1 cellular context compared by ENCODE assay signal in the genomic region with DNA sequence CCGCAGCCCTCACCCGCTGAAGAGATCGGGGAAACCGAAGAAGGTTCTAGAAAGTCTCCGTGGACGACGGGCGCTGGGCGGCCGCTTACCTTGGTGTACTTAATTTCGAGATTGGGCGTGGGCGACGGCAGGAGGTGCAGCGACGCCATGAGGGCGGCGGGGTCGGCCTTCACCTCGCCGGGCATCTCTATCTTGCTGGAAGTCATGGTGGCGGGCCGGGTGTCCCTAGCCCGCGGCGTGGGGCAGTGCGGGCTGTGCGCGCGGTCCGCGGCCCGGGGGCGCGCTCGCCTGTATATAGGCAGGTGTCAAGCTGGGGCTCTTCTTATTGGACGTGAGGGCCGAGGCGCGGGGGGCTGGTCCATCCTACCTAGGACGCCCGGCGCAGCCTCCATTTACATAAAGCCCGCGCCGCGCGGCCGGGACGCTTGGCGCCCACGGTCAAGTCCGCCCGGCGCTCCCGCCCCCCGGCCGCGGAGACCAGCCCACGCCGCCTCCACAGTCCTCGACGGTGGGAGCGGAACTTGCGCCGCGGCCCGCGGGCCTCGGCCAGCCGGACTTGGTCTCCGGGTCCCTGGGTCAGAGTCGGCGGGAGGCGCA.
TF ChIP-seq lines count a peak whose summit lies in the region.

A gene (minus strand): TSS at position 267 of the 597 bp plus-strand sequence. CDS start 61 bp downstream, at position 206.

TF ChIP-seq in K562, 482 proteins besides CTCF, POLR2A, EP300 and RAD21 (continued from another document and continues in another):
- TF ChIP-seq, protein P1, sequence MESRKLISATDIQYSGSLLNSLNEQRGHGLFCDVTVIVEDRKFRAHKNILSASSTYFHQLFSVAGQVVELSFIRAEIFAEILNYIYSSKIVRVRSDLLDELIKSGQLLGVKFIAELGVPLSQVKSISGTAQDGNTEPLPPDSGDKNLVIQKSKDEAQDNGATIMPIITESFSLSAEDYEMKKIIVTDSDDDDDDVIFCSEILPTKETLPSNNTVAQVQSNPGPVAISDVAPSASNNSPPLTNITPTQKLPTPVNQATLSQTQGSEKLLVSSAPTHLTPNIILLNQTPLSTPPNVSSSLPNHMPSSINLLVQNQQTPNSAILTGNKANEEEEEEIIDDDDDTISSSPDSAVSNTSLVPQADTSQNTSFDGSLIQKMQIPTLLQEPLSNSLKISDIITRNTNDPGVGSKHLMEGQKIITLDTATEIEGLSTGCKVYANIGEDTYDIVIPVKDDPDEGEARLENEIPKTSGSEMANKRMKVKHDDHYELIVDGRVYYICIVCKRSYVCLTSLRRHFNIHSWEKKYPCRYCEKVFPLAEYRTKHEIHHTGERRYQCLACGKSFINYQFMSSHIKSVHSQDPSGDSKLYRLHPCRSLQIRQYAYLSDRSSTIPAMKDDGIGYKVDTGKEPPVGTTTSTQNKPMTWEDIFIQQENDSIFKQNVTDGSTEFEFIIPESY (CRISPR knock-in tag; IDR thresholded peaks at IDR 0.05): peak; percentile 55; the same call in 1 of the 2 replicates
- TF ChIP-seq, protein P2, sequence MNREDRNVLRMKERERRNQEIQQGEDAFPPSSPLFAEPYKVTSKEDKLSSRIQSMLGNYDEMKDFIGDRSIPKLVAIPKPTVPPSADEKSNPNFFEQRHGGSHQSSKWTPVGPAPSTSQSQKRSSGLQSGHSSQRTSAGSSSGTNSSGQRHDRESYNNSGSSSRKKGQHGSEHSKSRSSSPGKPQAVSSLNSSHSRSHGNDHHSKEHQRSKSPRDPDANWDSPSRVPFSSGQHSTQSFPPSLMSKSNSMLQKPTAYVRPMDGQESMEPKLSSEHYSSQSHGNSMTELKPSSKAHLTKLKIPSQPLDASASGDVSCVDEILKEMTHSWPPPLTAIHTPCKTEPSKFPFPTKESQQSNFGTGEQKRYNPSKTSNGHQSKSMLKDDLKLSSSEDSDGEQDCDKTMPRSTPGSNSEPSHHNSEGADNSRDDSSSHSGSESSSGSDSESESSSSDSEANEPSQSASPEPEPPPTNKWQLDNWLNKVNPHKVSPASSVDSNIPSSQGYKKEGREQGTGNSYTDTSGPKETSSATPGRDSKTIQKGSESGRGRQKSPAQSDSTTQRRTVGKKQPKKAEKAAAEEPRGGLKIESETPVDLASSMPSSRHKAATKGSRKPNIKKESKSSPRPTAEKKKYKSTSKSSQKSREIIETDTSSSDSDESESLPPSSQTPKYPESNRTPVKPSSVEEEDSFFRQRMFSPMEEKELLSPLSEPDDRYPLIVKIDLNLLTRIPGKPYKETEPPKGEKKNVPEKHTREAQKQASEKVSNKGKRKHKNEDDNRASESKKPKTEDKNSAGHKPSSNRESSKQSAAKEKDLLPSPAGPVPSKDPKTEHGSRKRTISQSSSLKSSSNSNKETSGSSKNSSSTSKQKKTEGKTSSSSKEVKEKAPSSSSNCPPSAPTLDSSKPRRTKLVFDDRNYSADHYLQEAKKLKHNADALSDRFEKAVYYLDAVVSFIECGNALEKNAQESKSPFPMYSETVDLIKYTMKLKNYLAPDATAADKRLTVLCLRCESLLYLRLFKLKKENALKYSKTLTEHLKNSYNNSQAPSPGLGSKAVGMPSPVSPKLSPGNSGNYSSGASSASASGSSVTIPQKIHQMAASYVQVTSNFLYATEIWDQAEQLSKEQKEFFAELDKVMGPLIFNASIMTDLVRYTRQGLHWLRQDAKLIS (CRISPR knock-in tag; IDR thresholded peaks at IDR 0.05): 0 out of 2 replicates have a peak, but pooled peaks have one; percentile 69
- TF ChIP-seq THRAP3 (IDR thresholded peaks at IDR 0.05; ENCODE audit: borderline replicate concordance) (no peak), ZNF780A (CRISPR knock-in tag; IDR thresholded peaks at IDR 0.05) (0 out of 2 replicates have a peak, but pooled peaks have one; percentile 31), ZNF57 (CRISPR knock-in tag; IDR thresholded peaks at IDR 0.05) (no peak), PML (IDR thresholded peaks at IDR 0.05; ENCODE audit: low read length) (peak; percentile 58; the same call in 1 of the 2 replicates), ZFX (CRISPR knock-in tag; IDR thresholded peaks at IDR 0.05) (peak; percentile 77), POLR2AphosphoS5 (IDR thresholded peaks at IDR 0.05; ENCODE audit: control insufficient read depth, insufficient read depth, low read depth, low read length) (peak; percentile 76; the same call in 1 of the 2 replicates), MTA3 (IDR thresholded peaks at IDR 0.05; ENCODE audit: borderline replicate concordance) (peak; percentile 56), CREB1 (IDR thresholded peaks at IDR 0.05) (no peak; the same call in 1 of the 2 replicates), CREB1 (CRISPR knock-in tag; IDR thresholded peaks at IDR 0.05) (peak; percentile 39; the same call in 1 of the 2 replicates), DPF2 (IDR thresholded peaks at IDR 0.05) (no peak), RBBP5 (IDR thresholded peaks at IDR 0.05; ENCODE audit: borderline replicate concordance, insufficient read depth, low read length, poor library complexity, severe bottlenecking) (peak; percentile 94), SMARCC2 (IDR thresholded peaks at IDR 0.05; ENCODE audit: low read depth) (no peak), EGR1 (conservative IDR thresholded peaks at IDR 0.05) (peak; percentile 79), RBFOX2 (IDR thresholded peaks at IDR 0.05; ENCODE audit: low read depth, low read length) (peak; percentile 93), CXXC5 (CRISPR knock-in tag; IDR thresholded peaks at IDR 0.05) (peak; percentile 86), CREM (IDR thresholded peaks at IDR 0.05; ENCODE audit: low read depth) (peak; percentile 27; the same call in 1 of the 2 replicates), ZBTB1 (CRISPR knock-in tag; IDR thresholded peaks at IDR 0.05; ENCODE audit: borderline replicate concordance, low read depth) (no peak; the same call in 1 of the 2 replicates), HDAC2 (IDR thresholded peaks at IDR 0.05) (0 out of 2 replicates have a peak, but pooled peaks have one; percentile 26), FOXP1 (CRISPR knock-in tag; IDR thresholded peaks at IDR 0.05) (peak; percentile 9; the same call in 1 of the 2 replicates), KLF16 (IDR thresholded peaks at IDR 0.05) (0 out of 2 replicates have a peak, but pooled peaks have one; percentile 12), KDM1A (IDR thresholded peaks at IDR 0.05) (no peak)
- TF ChIP-seq, protein P3, sequence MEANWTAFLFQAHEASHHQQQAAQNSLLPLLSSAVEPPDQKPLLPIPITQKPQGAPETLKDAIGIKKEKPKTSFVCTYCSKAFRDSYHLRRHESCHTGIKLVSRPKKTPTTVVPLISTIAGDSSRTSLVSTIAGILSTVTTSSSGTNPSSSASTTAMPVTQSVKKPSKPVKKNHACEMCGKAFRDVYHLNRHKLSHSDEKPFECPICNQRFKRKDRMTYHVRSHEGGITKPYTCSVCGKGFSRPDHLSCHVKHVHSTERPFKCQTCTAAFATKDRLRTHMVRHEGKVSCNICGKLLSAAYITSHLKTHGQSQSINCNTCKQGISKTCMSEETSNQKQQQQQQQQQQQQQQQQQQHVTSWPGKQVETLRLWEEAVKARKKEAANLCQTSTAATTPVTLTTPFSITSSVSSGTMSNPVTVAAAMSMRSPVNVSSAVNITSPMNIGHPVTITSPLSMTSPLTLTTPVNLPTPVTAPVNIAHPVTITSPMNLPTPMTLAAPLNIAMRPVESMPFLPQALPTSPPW (CRISPR knock-in tag; IDR thresholded peaks at IDR 0.05): peak; percentile 41; the same call in 1 of the 2 replicates
- TF ChIP-seq, protein P4, sequence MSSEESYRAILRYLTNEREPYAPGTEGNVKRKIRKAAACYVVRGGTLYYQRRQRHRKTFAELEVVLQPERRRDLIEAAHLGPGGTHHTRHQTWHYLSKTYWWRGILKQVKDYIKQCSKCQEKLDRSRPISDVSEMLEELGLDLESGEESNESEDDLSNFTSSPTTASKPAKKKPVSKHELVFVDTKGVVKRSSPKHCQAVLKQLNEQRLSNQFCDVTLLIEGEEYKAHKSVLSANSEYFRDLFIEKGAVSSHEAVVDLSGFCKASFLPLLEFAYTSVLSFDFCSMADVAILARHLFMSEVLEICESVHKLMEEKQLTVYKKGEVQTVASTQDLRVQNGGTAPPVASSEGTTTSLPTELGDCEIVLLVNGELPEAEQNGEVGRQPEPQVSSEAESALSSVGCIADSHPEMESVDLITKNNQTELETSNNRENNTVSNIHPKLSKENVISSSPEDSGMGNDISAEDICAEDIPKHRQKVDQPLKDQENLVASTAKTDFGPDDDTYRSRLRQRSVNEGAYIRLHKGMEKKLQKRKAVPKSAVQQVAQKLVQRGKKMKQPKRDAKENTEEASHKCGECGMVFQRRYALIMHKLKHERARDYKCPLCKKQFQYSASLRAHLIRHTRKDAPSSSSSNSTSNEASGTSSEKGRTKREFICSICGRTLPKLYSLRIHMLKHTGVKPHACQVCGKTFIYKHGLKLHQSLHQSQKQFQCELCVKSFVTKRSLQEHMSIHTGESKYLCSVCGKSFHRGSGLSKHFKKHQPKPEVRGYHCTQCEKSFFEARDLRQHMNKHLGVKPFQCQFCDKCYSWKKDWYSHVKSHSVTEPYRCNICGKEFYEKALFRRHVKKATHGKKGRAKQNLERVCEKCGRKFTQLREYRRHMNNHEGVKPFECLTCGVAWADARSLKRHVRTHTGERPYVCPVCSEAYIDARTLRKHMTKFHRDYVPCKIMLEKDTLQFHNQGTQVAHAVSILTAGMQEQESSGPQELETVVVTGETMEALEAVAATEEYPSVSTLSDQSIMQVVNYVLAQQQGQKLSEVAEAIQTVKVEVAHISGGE (CRISPR knock-in tag; IDR thresholded peaks at IDR 0.05): peak in 1 of 3 experiments; percentile 74; a peak in 2 of 6 replicates
- TF ChIP-seq, protein P5, sequence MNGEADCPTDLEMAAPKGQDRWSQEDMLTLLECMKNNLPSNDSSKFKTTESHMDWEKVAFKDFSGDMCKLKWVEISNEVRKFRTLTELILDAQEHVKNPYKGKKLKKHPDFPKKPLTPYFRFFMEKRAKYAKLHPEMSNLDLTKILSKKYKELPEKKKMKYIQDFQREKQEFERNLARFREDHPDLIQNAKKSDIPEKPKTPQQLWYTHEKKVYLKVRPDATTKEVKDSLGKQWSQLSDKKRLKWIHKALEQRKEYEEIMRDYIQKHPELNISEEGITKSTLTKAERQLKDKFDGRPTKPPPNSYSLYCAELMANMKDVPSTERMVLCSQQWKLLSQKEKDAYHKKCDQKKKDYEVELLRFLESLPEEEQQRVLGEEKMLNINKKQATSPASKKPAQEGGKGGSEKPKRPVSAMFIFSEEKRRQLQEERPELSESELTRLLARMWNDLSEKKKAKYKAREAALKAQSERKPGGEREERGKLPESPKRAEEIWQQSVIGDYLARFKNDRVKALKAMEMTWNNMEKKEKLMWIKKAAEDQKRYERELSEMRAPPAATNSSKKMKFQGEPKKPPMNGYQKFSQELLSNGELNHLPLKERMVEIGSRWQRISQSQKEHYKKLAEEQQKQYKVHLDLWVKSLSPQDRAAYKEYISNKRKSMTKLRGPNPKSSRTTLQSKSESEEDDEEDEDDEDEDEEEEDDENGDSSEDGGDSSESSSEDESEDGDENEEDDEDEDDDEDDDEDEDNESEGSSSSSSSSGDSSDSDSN (IDR thresholded peaks at IDR 0.05; ENCODE audit: borderline replicate concordance in 1 of 2, low read depth in 2 of 2, low read length in 2 of 2): peak in 1 of 2 experiments; percentile 73; a peak in 1 of 4 replicates
- TF ChIP-seq, protein P6, sequence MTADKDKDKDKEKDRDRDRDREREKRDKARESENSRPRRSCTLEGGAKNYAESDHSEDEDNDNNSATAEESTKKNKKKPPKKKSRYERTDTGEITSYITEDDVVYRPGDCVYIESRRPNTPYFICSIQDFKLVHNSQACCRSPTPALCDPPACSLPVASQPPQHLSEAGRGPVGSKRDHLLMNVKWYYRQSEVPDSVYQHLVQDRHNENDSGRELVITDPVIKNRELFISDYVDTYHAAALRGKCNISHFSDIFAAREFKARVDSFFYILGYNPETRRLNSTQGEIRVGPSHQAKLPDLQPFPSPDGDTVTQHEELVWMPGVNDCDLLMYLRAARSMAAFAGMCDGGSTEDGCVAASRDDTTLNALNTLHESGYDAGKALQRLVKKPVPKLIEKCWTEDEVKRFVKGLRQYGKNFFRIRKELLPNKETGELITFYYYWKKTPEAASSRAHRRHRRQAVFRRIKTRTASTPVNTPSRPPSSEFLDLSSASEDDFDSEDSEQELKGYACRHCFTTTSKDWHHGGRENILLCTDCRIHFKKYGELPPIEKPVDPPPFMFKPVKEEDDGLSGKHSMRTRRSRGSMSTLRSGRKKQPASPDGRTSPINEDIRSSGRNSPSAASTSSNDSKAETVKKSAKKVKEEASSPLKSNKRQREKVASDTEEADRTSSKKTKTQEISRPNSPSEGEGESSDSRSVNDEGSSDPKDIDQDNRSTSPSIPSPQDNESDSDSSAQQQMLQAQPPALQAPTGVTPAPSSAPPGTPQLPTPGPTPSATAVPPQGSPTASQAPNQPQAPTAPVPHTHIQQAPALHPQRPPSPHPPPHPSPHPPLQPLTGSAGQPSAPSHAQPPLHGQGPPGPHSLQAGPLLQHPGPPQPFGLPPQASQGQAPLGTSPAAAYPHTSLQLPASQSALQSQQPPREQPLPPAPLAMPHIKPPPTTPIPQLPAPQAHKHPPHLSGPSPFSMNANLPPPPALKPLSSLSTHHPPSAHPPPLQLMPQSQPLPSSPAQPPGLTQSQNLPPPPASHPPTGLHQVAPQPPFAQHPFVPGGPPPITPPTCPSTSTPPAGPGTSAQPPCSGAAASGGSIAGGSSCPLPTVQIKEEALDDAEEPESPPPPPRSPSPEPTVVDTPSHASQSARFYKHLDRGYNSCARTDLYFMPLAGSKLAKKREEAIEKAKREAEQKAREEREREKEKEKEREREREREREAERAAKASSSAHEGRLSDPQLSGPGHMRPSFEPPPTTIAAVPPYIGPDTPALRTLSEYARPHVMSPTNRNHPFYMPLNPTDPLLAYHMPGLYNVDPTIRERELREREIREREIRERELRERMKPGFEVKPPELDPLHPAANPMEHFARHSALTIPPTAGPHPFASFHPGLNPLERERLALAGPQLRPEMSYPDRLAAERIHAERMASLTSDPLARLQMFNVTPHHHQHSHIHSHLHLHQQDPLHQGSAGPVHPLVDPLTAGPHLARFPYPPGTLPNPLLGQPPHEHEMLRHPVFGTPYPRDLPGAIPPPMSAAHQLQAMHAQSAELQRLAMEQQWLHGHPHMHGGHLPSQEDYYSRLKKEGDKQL (CRISPR knock-in tag; IDR thresholded peaks at IDR 0.05; ENCODE audit: borderline replicate concordance): peak; percentile 85; the same call in 1 of the 2 replicates
- TF ChIP-seq, protein P7, sequence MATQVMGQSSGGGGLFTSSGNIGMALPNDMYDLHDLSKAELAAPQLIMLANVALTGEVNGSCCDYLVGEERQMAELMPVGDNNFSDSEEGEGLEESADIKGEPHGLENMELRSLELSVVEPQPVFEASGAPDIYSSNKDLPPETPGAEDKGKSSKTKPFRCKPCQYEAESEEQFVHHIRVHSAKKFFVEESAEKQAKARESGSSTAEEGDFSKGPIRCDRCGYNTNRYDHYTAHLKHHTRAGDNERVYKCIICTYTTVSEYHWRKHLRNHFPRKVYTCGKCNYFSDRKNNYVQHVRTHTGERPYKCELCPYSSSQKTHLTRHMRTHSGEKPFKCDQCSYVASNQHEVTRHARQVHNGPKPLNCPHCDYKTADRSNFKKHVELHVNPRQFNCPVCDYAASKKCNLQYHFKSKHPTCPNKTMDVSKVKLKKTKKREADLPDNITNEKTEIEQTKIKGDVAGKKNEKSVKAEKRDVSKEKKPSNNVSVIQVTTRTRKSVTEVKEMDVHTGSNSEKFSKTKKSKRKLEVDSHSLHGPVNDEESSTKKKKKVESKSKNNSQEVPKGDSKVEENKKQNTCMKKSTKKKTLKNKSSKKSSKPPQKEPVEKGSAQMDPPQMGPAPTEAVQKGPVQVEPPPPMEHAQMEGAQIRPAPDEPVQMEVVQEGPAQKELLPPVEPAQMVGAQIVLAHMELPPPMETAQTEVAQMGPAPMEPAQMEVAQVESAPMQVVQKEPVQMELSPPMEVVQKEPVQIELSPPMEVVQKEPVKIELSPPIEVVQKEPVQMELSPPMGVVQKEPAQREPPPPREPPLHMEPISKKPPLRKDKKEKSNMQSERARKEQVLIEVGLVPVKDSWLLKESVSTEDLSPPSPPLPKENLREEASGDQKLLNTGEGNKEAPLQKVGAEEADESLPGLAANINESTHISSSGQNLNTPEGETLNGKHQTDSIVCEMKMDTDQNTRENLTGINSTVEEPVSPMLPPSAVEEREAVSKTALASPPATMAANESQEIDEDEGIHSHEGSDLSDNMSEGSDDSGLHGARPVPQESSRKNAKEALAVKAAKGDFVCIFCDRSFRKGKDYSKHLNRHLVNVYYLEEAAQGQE (CRISPR knock-in tag; IDR thresholded peaks at IDR 0.05; ENCODE audit: low read depth): 0 out of 2 replicates have a peak, but pooled peaks have one; percentile 5
